In genomic region chr11:34427171-34427805, GRCh38 we compare ENCODE assay signal across 10 cellular contexts. TPM values are rescaled to one million over a fixed set of nuclear protein-coding genes. Genes with fewer than 3 reads are reported as not detected.
DNase-seq lines count a peak whose midpoint lies in the region; ATAC-seq, FAIRE-seq and TF ChIP-seq lines count a peak whose summit lies in the region.
"Had no signal": no experiment of that assay in that cellular context is flagged by ENCODE, and none has a peak within 500 bp of the region (broad histone marks: within the 10 kb centered on the region; RNA-seq: fewer than 3 reads in every experiment).

No MANE protein-coding gene starts in this region.

- H3K9me3 Mint-ChIP-seq in astrocyte (ENCODE audit: unreplicated experiment), result peaks cover 4% of the 10 kb centered on the region

- no peaks in the 10 kb centered on the region for H4K20me1 ChIP-seq in astrocyte (ENCODE audit: insufficient read depth, low read length)

- 19% methylated on average over 4 of the region's 4 CpGs for WGBS in liver

- H3K4me1 Mint-ChIP-seq in astrocyte (ENCODE audit: low read depth, unreplicated experiment), result peaks cover 10% of the 10 kb centered on the region

- H3K9ac ChIP-seq in astrocyte (ENCODE audit: low read length) (no peak overlapping the region), liver (ENCODE audit: low read depth in 1 of 2, low read length in 2 of 2) (peak overlapping the region in 1 of 2 donors; percentile 31)
- H3K9ac ChIP-seq: KMS-11 had no signal

- peak overlapping the region; percentile 2 for H3K4me3 Mint-ChIP-seq in astrocyte (ENCODE audit: unreplicated experiment)

- H2AFZ ChIP-seq in astrocyte (ENCODE audit: low read depth, low read length), result no peak overlapping the region

- H3K27me3 ChIP-seq in astrocyte (ENCODE audit: insufficient read depth, low read length) (no peaks in the 10 kb centered on the region), liver (ENCODE audit: control insufficient read depth in 4 of 4, insufficient read depth in 4 of 4, low read length in 3 of 4) (no peaks in the 10 kb centered on the region)

- H3K79me2 ChIP-seq in astrocyte (ENCODE audit: insufficient read depth, low read length), result no peaks in the 10 kb centered on the region

- peak overlapping the region; percentile 72 for H3K27ac Mint-ChIP-seq in astrocyte (ENCODE audit: unreplicated experiment)

- TF ChIP-seq CTCF in astrocyte (IDR thresholded peaks at IDR 0.05; ENCODE audit: insufficient read depth, low read depth, low read length) (no peak), liver (IDR thresholded peaks at IDR 0.05; ENCODE audit: low read depth, low read length, missing input control) (no peak)

- H3K4me1 ChIP-seq in astrocyte (ENCODE audit: insufficient read depth, low read length) (peaks cover 9% of the 10 kb centered on the region), liver (ENCODE audit: control insufficient read depth in 4 of 4, insufficient read depth in 4 of 4, low read length in 3 of 4) (peaks cover 1 to 25% (median 17%) of the 10 kb centered on the region in 4 donors)

- H3K27ac ChIP-seq in astrocyte (ENCODE audit: low read depth, low read length) (peak overlapping the region; percentile 0), liver (ENCODE audit: low read depth in 1 of 2, low read length in 2 of 2) (peak overlapping the region; percentile 42 to 79)
- H3K27ac ChIP-seq: KMS-11 had no signal

- FAIRE-seq in astrocyte (lab: Jason Lieb, UNC), result no peak

- H3K36me3 ChIP-seq in astrocyte (ENCODE audit: insufficient read depth, low read length) (no peaks in the 10 kb centered on the region), liver (ENCODE audit: control insufficient read depth in 4 of 4, insufficient read depth in 3 of 4, low read depth in 1 of 4, low read length in 3 of 4) (no peaks in the 10 kb centered on the region)

- no peak for ATAC-seq in GM21423 (IDR thresholded peaks at IDR 0.05; ENCODE audit: unreplicated experiment)

- H3K9me3 ChIP-seq in astrocyte (ENCODE audit: insufficient read depth, low read depth, low read length), result no peaks in the 10 kb centered on the region
- H3K9me3 ChIP-seq in liver (ENCODE audit: control insufficient read depth in 4 of 4, low read length in 3 of 4), result no peaks in the 10 kb centered on the region

- no peaks in the 10 kb centered on the region for H3K36me3 Mint-ChIP-seq in astrocyte (ENCODE audit: low read depth, unreplicated experiment)

- TF ChIP-seq RAD21 in liver (IDR thresholded peaks at IDR 0.05), result peak; percentile 18 to 42

- H3K4me3 ChIP-seq in astrocyte (ENCODE audit: insufficient read depth, low read depth, low read length), result no peak overlapping the region
- no peak overlapping the region for H3K4me3 ChIP-seq in liver (ENCODE audit: low read depth in 1 of 3, low read length in 3 of 3)

- DNase-seq in AG20443 (ENCODE audit: low spot score) (peak; percentile 80), M059J (ENCODE audit: low read depth) (peak; percentile 97), astrocyte (ENCODE audit: low read depth) (peak; percentile 85), NCI-H748 treated with DMSO at 0.1 percent for 48 hours (lab: John Stamatoyannopoulos, UW) (no peak), DMS 273 (lab: John Stamatoyannopoulos, UW; ENCODE audit: unreplicated experiment) (no peak)
- no peak for DNase-seq in activated CD4-positive, alpha-beta T cell treated with anti-CD3 and anti-CD28 coated beads, Interleukin-2, amount 50 U/mL, for 1 hour
- DNase-seq: DMS 273 treated with DMSO at 0.1 percent for 48 hours had no signal

- H3K27me3 Mint-ChIP-seq in astrocyte (ENCODE audit: low read depth, unreplicated experiment), result no peaks in the 10 kb centered on the region

- peak overlapping the region; percentile 27 for H3K4me2 ChIP-seq in astrocyte (ENCODE audit: low read length)
- H3K4me2 ChIP-seq: KMS-11 had no signal

TF ChIP-seq in liver, 16 proteins besides CTCF, POLR2A, EP300 and RAD21:
- TF ChIP-seq GABPA (IDR thresholded peaks at IDR 0.05 in 1 of 2, conservative IDR thresholded peaks at IDR 0.05 in 1 of 2) (no peak), TAF1 (conservative IDR thresholded peaks at IDR 0.05) (no peak), NR2F2 (IDR thresholded peaks at IDR 0.05) (peak; percentile 56), FOXA1 (IDR thresholded peaks at IDR 0.05) (no peak), EGR1 (IDR thresholded peaks at IDR 0.05; ENCODE audit: low read depth in 2 of 2) (no peak), REST (IDR thresholded peaks at IDR 0.05) (peak; percentile 39), SP1 (IDR thresholded peaks at IDR 0.05) (peak; percentile 69), RXRA (IDR thresholded peaks at IDR 0.05) (peak; percentile 79 to 90), JUND (IDR thresholded peaks at IDR 0.05) (peak; percentile 39 to 50), FOXA2 (IDR thresholded peaks at IDR 0.05) (peak; percentile 65), ZBTB33 (IDR thresholded peaks at IDR 0.05) (peak; percentile 61), MAX (IDR thresholded peaks at IDR 0.05) (peak; percentile 62), ATF3 (IDR thresholded peaks at IDR 0.05) (no peak), HNF4G (IDR thresholded peaks at IDR 0.05) (peak; percentile 39), HNF4A (conservative IDR thresholded peaks at IDR 0.05) (peak; percentile 77 to 84), YY1 (IDR thresholded peaks at IDR 0.05) (peak; percentile 63)

RNA-seq across cellular contexts. Expression of gene CAT, which starts 11.4 kb away (rescaled TPM):
- 102 and 121 TPM in 2 replicates for total RNA-seq in M059J (2014; rRNA removed; shearing (Covaris generic))
- total RNA-seq in astrocyte, result 16.5 and 17.6 TPM in 2 replicates
- 100 to 1,000 TPM; 503 to 620 TPM for total RNA-seq in liver
- polyA plus RNA-seq in liver, result 100 to 1,000 TPM; 270 to 273 TPM

Comparison
In these comparisons a context has a peak if more than half of its experiments do, and no peak if none do; other contexts are left out.
1. DNase-seq: peak in AG20443 (single experiment), M059J (single experiment) and astrocyte (single experiment); none in NCI-H748 treated with DMSO at 0.1 percent for 48 hours (single experiment), DMS 273 (single experiment) and activated CD4-positive, alpha-beta T cell treated with anti-CD3 and anti-CD28 coated beads, Interleukin-2, amount 50 U/mL, for 1 hour (single experiment).